In genomic region chr11:76592025-76592914, GRCh38 we compare ENCODE assay signal across 1 cellular context.
TF ChIP-seq lines count a peak whose summit lies in the region.

No MANE protein-coding gene starts in this region.

TF ChIP-seq in H1, 55 proteins besides CTCF, POLR2A, EP300 and RAD21 (continued from another document):
- TF ChIP-seq USF2 (IDR thresholded peaks at IDR 0.05; ENCODE audit: low read length), result no peak
- no peak for TF ChIP-seq HDAC6 (IDR thresholded peaks at IDR 0.05; ENCODE audit: low read depth, low read length)
- TF ChIP-seq SAP30 (IDR thresholded peaks at IDR 0.05; ENCODE audit: insufficient read depth, insufficient replicate concordance, low read length), result no peak
- TF ChIP-seq RFX5 (IDR thresholded peaks at IDR 0.05; ENCODE audit: borderline replicate concordance, low read depth, low read length), result no peak
- no peak for TF ChIP-seq CEBPB (IDR thresholded peaks at IDR 0.05; ENCODE audit: low read depth, low read length)
- no peak for TF ChIP-seq HDAC2 (IDR thresholded peaks at IDR 0.05; ENCODE audit: borderline replicate concordance in 1 of 2, low read depth in 2 of 2, low read length in 2 of 2)
- no peak for TF ChIP-seq TEAD4 (IDR thresholded peaks at IDR 0.05; ENCODE audit: low read depth, low read length)
- TF ChIP-seq MAFK (IDR thresholded peaks at IDR 0.05; ENCODE audit: low read depth, low read length), result no peak
- TF ChIP-seq YY1 (IDR thresholded peaks at IDR 0.05; ENCODE audit: low read depth, low read length), result no peak
- no peak for TF ChIP-seq CHD1 (IDR thresholded peaks at IDR 0.05; ENCODE audit: low read depth, low read length)
- TF ChIP-seq SIX5 (IDR thresholded peaks at IDR 0.05; ENCODE audit: low read depth, low read length), result no peak
- TF ChIP-seq KDM1A (IDR thresholded peaks at IDR 0.05; ENCODE audit: borderline replicate concordance, low read length), result no peak
- no peak for TF ChIP-seq TAF1 (IDR thresholded peaks at IDR 0.05; ENCODE audit: low read depth, low read length)
